27 cellular contexts compared by ENCODE assay signal in genomic region chr22:31363885-31364284, GRCh38.
"Had no signal": no experiment of that assay in that cellular context is flagged by ENCODE, and none has a peak within 500 bp of the region (broad histone marks: within the 10 kb centered on the region; RNA-seq: fewer than 3 reads in every experiment).

No MANE protein-coding gene starts in this region.

- H3K36me3 ChIP-seq: gastrocnemius medialis, left lung, neural progenitor cell, ovary, thyroid gland, vagina had no signal

- H3K9ac ChIP-seq: neural progenitor cell had no signal

- H2AFZ ChIP-seq: neural progenitor cell had no signal

- H3K4me2 ChIP-seq: neural progenitor cell, smooth muscle cell had no signal

- ATAC-seq: esophagus mucosa; gastrocnemius medialis; left cardiac atrium; left lung; naive thymus-derived CD4-positive, alpha-beta T cell; sciatic nerve; stimulated activated naive CD8-positive, alpha-beta T cell treated with anti-CD3 and anti-CD28 coated beads, Interleukin-15, amount 100 ng/mL, for 72 hours had no signal

- DNase-seq: dorsolateral prefrontal cortex; effector CD4-positive, alpha-beta T cell; foreskin fibroblast; gastrocnemius medialis; head of caudate nucleus; left cardiac atrium; left lung; mesenchymal stem cell; midbrain; naive thymus-derived CD4-positive, alpha-beta T cell; nucleus accumbens; ovary; stimulated activated CD4-positive, alpha-beta T cell treated with anti-CD3 and anti-CD28 coated beads, Interleukin-12 subunit alpha, Interleukin-12 subunit beta, amount 100 ng/mL, for 4 hours; stimulated activated CD4-positive, alpha-beta T cell treated with anti-CD3 and anti-CD28 coated beads, Interleukin-1b, Interleukin-23, amount 100 ng/mL, for 48 hours; stimulated activated CD4-positive, alpha-beta T cell treated with anti-CD3 and anti-CD28 coated beads, Interleukin-4, amount 100 ng/mL, for 1 hour; stimulated activated CD8-positive, alpha-beta memory T cell treated with anti-CD3 and anti-CD28 coated beads, Interleukin-4, amount 100 ng/mL, for 48 hours; stimulated activated naive CD4-positive, alpha-beta T cell; stimulated activated naive CD8-positive, alpha-beta T cell treated with anti-CD3 and anti-CD28 coated beads, Interleukin-15, amount 100 ng/mL, for 72 hours; thyroid gland; trophoblast cell had no signal

- FAIRE-seq: colon had no signal

- H3K27ac ChIP-seq: dorsolateral prefrontal cortex, epithelial cell of prostate, gastrocnemius medialis, left lung, neural progenitor cell, ovary, thyroid gland, vagina had no signal

- H3K27me3 ChIP-seq: dorsolateral prefrontal cortex, gastrocnemius medialis, left lung, neural progenitor cell, ovary, thyroid gland, vagina had no signal

- H3K9me3 ChIP-seq: gastrocnemius medialis, left lung, ovary, thyroid gland, vagina had no signal

- H3K4me3 ChIP-seq: dorsolateral prefrontal cortex, gastrocnemius medialis, left lung, neural progenitor cell, ovary, smooth muscle cell, thyroid gland, vagina had no signal

- H3K4me1 ChIP-seq: gastrocnemius medialis, left lung, neural progenitor cell, thyroid gland, vagina had no signal
